In genomic region chr1:36187800-36188593, GRCh38 we compare ENCODE assay signal across 1 cellular context.
TF ChIP-seq lines count a peak whose summit lies in the region.

No MANE protein-coding gene starts in this region.

TF ChIP-seq in K562, 482 proteins besides CTCF, POLR2A, EP300 and RAD21 (continued from another document):
- peak; percentile 53; the same call in 1 of the 2 replicates for TF ChIP-seq ETS1 (conservative IDR thresholded peaks at IDR 0.05; ENCODE audit: control insufficient read depth, low read depth, low read length)
- TF ChIP-seq SMC3 (conservative IDR thresholded peaks at IDR 0.05; ENCODE audit: insufficient read depth, low read depth, low read length): peak; percentile 99
- TF ChIP-seq CHD7 (IDR thresholded peaks at IDR 0.05; ENCODE audit: low read depth, low read length): no peak
- TF ChIP-seq REST (CRISPR knock-in tag; IDR thresholded peaks at IDR 0.05; ENCODE audit: low read depth): no peak
- TF ChIP-seq CBX3 (IDR thresholded peaks at IDR 0.05; ENCODE audit: borderline replicate concordance in 1 of 2, low read length in 2 of 2): peak in 1 of 2 experiments; percentile 73; a peak in 1 of 3 replicates
- TF ChIP-seq ZNF512 (tag; IDR thresholded peaks at IDR 0.05): no peak
- TF ChIP-seq RNF2 (IDR thresholded peaks at IDR 0.05): no peak
- peak; percentile 52; the same call in 1 of the 2 replicates for TF ChIP-seq ZNF143 (CRISPR knock-in tag; IDR thresholded peaks at IDR 0.05)
- TF ChIP-seq DIDO1 (tag; IDR thresholded peaks at IDR 0.05; ENCODE audit: low read depth): no peak
- no peak for TF ChIP-seq NFIX (CRISPR knock-in tag; IDR thresholded peaks at IDR 0.05; ENCODE audit: low read depth)
- no peak for TF ChIP-seq TBP (optimal IDR thresholded peaks at IDR 0.05; ENCODE audit: low read depth, low read length)
- TF ChIP-seq HINFP (tag; conservative IDR thresholded peaks at IDR 0.05; ENCODE audit: low read depth): no peak
- TF ChIP-seq DNMT1 (IDR thresholded peaks at IDR 0.05): no peak
TF ChIP-seq in K562: peak in this region for 86.
